8 cellular contexts compared by ENCODE assay signal in the genomic region with DNA sequence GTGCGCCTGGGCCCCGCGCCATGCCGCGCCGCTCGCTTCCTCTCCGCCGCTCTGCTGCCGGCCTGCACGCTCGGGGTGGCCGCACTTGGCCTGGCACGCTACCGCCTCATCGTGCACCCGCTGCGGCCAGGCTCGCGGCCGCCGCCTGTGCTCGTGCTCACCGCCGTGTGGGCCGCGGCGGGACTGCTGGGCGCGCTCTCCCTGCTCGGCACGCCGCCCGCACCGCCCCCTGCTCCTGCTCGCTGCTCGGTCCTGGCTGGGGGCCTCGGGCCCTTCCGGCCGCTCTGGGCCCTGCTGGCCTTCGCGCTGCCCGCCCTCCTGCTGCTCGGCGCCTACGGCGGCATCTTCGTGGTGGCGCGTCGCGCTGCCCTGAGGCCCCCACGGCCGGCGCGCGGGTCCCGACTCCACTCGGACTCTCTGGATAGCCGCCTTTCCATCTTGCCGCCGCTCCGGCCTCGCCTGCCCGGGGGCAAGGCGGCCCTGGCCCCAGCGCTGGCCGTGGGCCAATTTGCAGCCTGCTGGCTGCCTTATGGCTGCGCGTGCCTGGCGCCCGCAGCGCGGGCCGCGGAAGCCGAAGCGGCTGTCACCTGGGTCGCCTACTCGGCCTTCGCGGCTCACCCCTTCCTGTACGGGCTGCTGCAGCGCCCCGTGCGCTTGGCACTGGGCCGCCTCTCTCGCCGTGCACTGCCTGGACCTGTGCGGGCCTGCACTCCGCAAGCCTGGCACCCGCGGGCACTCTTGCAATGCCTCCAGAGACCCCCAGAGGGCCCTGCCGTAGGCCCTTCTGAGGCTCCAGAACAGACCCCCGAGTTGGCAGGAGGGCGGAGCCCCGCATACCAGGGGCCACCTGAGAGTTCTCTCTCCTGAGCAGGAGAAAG. TPM values are rescaled to one million over a fixed set of nuclear protein-coding genes. Genes with fewer than 3 reads are reported as not detected.
DNase-seq lines count a peak whose midpoint lies in the region; ATAC-seq and TF ChIP-seq lines count a peak whose summit lies in the region.

No MANE protein-coding gene starts in this region.

- no peak overlapping the region for H3K4me3 Mint-ChIP-seq in activated T-cell treated with anti-CD3 and anti-CD28 coated beads, Interleukin-2, amount 50 U/mL, for 4 hours
- peak overlapping the region; percentile 48 to 76 (median 62) for H3K4me3 Mint-ChIP-seq in naive thymus-derived CD8-positive, alpha-beta T cell

- no peak overlapping the region for H3K27ac Mint-ChIP-seq in naive thymus-derived CD8-positive, alpha-beta T cell

- no peak overlapping the region for H3K4me3 ChIP-seq in fibroblast of pulmonary artery (replicated peaks; ENCODE audit: low read depth, low read length)

- TF ChIP-seq CTCF in fibroblast of pulmonary artery (IDR thresholded peaks at IDR 0.05; ENCODE audit: low read length, missing control alignments): peak; percentile 34

- H3K4me1 Mint-ChIP-seq in activated T-cell treated with anti-CD3 and anti-CD28 coated beads, Interleukin-2, amount 50 U/mL, for 4 hours (ENCODE audit: low read depth): peaks cover 4% of the 10 kb centered on the region
- peaks cover 0 to 12% (median 10%) of the 10 kb centered on the region in 4 donors for H3K4me1 Mint-ChIP-seq in naive thymus-derived CD8-positive, alpha-beta T cell

- H3K27me3 Mint-ChIP-seq in activated T-cell treated with anti-CD3 and anti-CD28 coated beads, Interleukin-2, amount 50 U/mL, for 4 hours (ENCODE audit: low read depth): peaks cover 25% of the 10 kb centered on the region
- H3K27me3 Mint-ChIP-seq in naive thymus-derived CD8-positive, alpha-beta T cell: peaks cover 8 to 28% (median 20%) of the 10 kb centered on the region in 5 donors

- POLR2A ChIA-PET in naive thymus-derived CD8-positive, alpha-beta T cell (lab: Charles Lee): interaction anchor here (0.7 kb wide), 1 partner anchor 19 kb away, joined by 4 read pairs; the partner anchor contains the start of gene ABHD14A

- DNase-seq in stimulated activated naive CD4-positive, alpha-beta T cell (lab: John Stamatoyannopoulos, UW): peak in 5 of 6 experiments; percentile 11 to 36 (median 26)
- DNase-seq in stimulated activated naive CD4-positive, alpha-beta T cell treated with Interleukin-2 at 50 U/mL for 16 hours (lab: John Stamatoyannopoulos, UW): no peak
- DNase-seq in activated T-cell treated with anti-CD3 and anti-CD28 coated beads, Interleukin-2, amount 50 U/mL, for 4 hours: no peak
- DNase-seq in fibroblast of pulmonary artery (ENCODE audit: low read depth) (peak; percentile 52), middle frontal gyrus (ENCODE audit: extremely low spot score, low spot score) (no peak)
- peak; percentile 24 to 73 (median 48) for DNase-seq in naive thymus-derived CD8-positive, alpha-beta T cell
- DNase-seq in central memory CD4-positive, alpha-beta T cell: no peak

- H3K36me3 Mint-ChIP-seq in activated T-cell treated with anti-CD3 and anti-CD28 coated beads, Interleukin-2, amount 50 U/mL, for 4 hours (ENCODE audit: insufficient read depth): peaks cover 4% of the 10 kb centered on the region
- peaks cover 0 to 4% (median 4%) of the 10 kb centered on the region in 3 donors for H3K36me3 Mint-ChIP-seq in naive thymus-derived CD8-positive, alpha-beta T cell

- no peaks in the 10 kb centered on the region for H3K9me3 Mint-ChIP-seq in activated T-cell treated with anti-CD3 and anti-CD28 coated beads, Interleukin-2, amount 50 U/mL, for 4 hours
- H3K9me3 Mint-ChIP-seq in naive thymus-derived CD8-positive, alpha-beta T cell: no peaks in the 10 kb centered on the region

- ATAC-seq in activated T-cell treated with anti-CD3 and anti-CD28 coated beads, Interleukin-2, amount 50 U/mL, for 4 hours: peak; percentile 83
- ATAC-seq in naive thymus-derived CD8-positive, alpha-beta T cell: peak; percentile 84 to 89
- no peak for ATAC-seq in HG03521 (IDR thresholded peaks at IDR 0.05; ENCODE audit: unreplicated experiment)

RNA-seq across cellular contexts. Expression of gene GPR62, which starts 1.0 kb away (rescaled TPM):
- total RNA-seq in activated T-cell treated with anti-CD3 and anti-CD28 coated beads, Interleukin-2, amount 50 U/mL, for 4 hours: not detected
- total RNA-seq in naive thymus-derived CD8-positive, alpha-beta T cell: not detected
- not detected for polyA plus RNA-seq in naive thymus-derived CD8-positive, alpha-beta T cell

RNA-seq across cellular contexts. Expression of gene PCBP4, which starts 11.1 kb away (rescaled TPM):
- 10 to 100 TPM in 2 of 3 donors, 1 to 10 TPM in 1; 9.8 to 12.3 (median 10.4) TPM for total RNA-seq in activated T-cell treated with anti-CD3 and anti-CD28 coated beads, Interleukin-2, amount 50 U/mL, for 4 hours
- total RNA-seq in naive thymus-derived CD8-positive, alpha-beta T cell: 1 to 10 TPM; 8.3 to 9.4 TPM
- 10 to 100 TPM in 1 of 3 donors, 1 to 10 TPM in 2; 2.4 to 10.9 (median 5.3) TPM for polyA plus RNA-seq in naive thymus-derived CD8-positive, alpha-beta T cell

RNA-seq across cellular contexts. Expression of gene PARP3, which starts 14.0 kb away (rescaled TPM):
- 1 to 10 TPM; 6.6 to 9.4 (median 8.7) TPM for total RNA-seq in activated T-cell treated with anti-CD3 and anti-CD28 coated beads, Interleukin-2, amount 50 U/mL, for 4 hours
- total RNA-seq in naive thymus-derived CD8-positive, alpha-beta T cell: 10 to 100 TPM in 1 of 2 experiments, 1 to 10 TPM in 1; 9.7 to 11.7 TPM
- 1 to 10 TPM; 4.6 to 9.0 (median 5.5) TPM for polyA plus RNA-seq in naive thymus-derived CD8-positive, alpha-beta T cell

RNA-seq across cellular contexts. Expression of gene RRP9, which starts 14.4 kb away (rescaled TPM):
- 100 to 1,000 TPM; 164 to 224 (median 219) TPM for total RNA-seq in activated T-cell treated with anti-CD3 and anti-CD28 coated beads, Interleukin-2, amount 50 U/mL, for 4 hours
- total RNA-seq in naive thymus-derived CD8-positive, alpha-beta T cell: 10 to 100 TPM; 15.9 to 16.5 TPM
- 10 to 100 TPM; 18.1 to 29.6 (median 19.6) TPM for polyA plus RNA-seq in naive thymus-derived CD8-positive, alpha-beta T cell

RNA-seq across cellular contexts. Expression of gene ABHD14B, which starts 17.7 kb away (rescaled TPM):
- 10 to 100 TPM; 27.4 to 30.9 (median 28.5) TPM for total RNA-seq in activated T-cell treated with anti-CD3 and anti-CD28 coated beads, Interleukin-2, amount 50 U/mL, for 4 hours
- 10 to 100 TPM; 56.4 to 60.4 TPM for total RNA-seq in naive thymus-derived CD8-positive, alpha-beta T cell
- 10 to 100 TPM; 69.3 to 84.6 (median 73.2) TPM for polyA plus RNA-seq in naive thymus-derived CD8-positive, alpha-beta T cell

Comparison
In these comparisons a context has a peak if more than half of its experiments do, and no peak if none do; other contexts are left out.
1. DNase-seq: peak in stimulated activated naive CD4-positive, alpha-beta T cell (5 of 6), fibroblast of pulmonary artery (single experiment) and naive thymus-derived CD8-positive, alpha-beta T cell (10 of 10); none in stimulated activated naive CD4-positive, alpha-beta T cell treated with Interleukin-2 at 50 U/mL for 16 hours (single experiment), activated T-cell treated with anti-CD3 and anti-CD28 coated beads, Interleukin-2, amount 50 U/mL, for 4 hours (single experiment), middle frontal gyrus (single experiment) and central memory CD4-positive, alpha-beta T cell (single experiment).